ENCODE assay signal across 17 cellular contexts in genomic region chr14:33539918-33540357, GRCh38.
DNase-seq lines count a peak whose midpoint lies in the region; ATAC-seq and TF ChIP-seq lines count a peak whose summit lies in the region.
"Had no signal": no experiment of that assay in that cellular context is flagged by ENCODE, and none has a peak within 500 bp of the region (broad histone marks: within the 10 kb centered on the region; RNA-seq: fewer than 3 reads in every experiment).

No MANE protein-coding gene starts in this region.

- TF ChIP-seq POLR2A in suprapubic skin (IDR thresholded peaks at IDR 0.05): no peak

- H3K27ac ChIP-seq in dorsolateral prefrontal cortex (peak overlapping the region in 34 of 59 donors; percentile 1 to 67 (median 33)), suprapubic skin (no peak overlapping the region)
- H3K27ac ChIP-seq: PC-9 had no signal

- intact Hi-C loops in dorsolateral prefrontal cortex (cut with DNase I): no loop called here

- H3K4me3 ChIP-seq in adipocyte (ENCODE audit: low read length): no peak overlapping the region
- H3K4me3 ChIP-seq in dorsolateral prefrontal cortex: peak overlapping the region in 1 of 59 donors; percentile 8
- no peak overlapping the region for H3K4me3 ChIP-seq in suprapubic skin
- H3K4me3 ChIP-seq: K562, PC-9 had no signal

- peak; percentile 9 for DNase-seq in adipocyte (ENCODE audit: low read depth)
- DNase-seq in dorsolateral prefrontal cortex: no peak
- peak; percentile 85 to 89 for DNase-seq in lung microvascular endothelial cell (ENCODE audit: low read depth in 2 of 2)
- no peak for DNase-seq in COLO668 (lab: John Stamatoyannopoulos, UW; ENCODE audit: unreplicated experiment)
- DNase-seq in suprapubic skin (ENCODE audit: low spot score in 2 of 2): no peak
- no peak for DNase-seq in NCI-H1436 (lab: John Stamatoyannopoulos, UW)
- DNase-seq: Caco-2, DMS153, HCEC 1CT, NCI-H1436 treated with DMSO at 0.1 percent for 48 hours, NCI-H2029 treated with DMSO at 0.1 percent for 48 hours, NCI-H2171 treated with DMSO at 0.1 percent for 48 hours, NCI-H446 treated with DMSO at 0.1 percent for 48 hours, PC-9 had no signal

- peak; percentile 29 for ATAC-seq in GM18909 (IDR thresholded peaks at IDR 0.05; ENCODE audit: poor library complexity, unreplicated experiment)
- ATAC-seq in GM21367 (IDR thresholded peaks at IDR 0.05; ENCODE audit: unreplicated experiment): no peak
- ATAC-seq: K562 had no signal

- H3K27me3 ChIP-seq in adipocyte (replicated peaks; ENCODE audit: control insufficient read depth, insufficient read depth, low read length) (no peaks in the 10 kb centered on the region), dorsolateral prefrontal cortex (no peaks in the 10 kb centered on the region), suprapubic skin (no peaks in the 10 kb centered on the region)

- no peaks in the 10 kb centered on the region for H3K9me3 ChIP-seq in adipocyte (ENCODE audit: control insufficient read depth, low read length)
- H3K9me3 ChIP-seq in suprapubic skin: no peaks in the 10 kb centered on the region
- H3K9me3 ChIP-seq: Caco-2 had no signal

- no peak for TF ChIP-seq EP300 in suprapubic skin (IDR thresholded peaks at IDR 0.05)

- 71% methylated on average over 3 of the region's 3 CpGs for WGBS in suprapubic skin

- H3K4me1 ChIP-seq in adipocyte (ENCODE audit: control insufficient read depth, insufficient read depth, low read length) (no peaks in the 10 kb centered on the region), suprapubic skin (peaks cover 3% of the 10 kb centered on the region)
- H3K4me1 ChIP-seq: Caco-2 had no signal

- no peak overlapping the region for H3K9ac ChIP-seq in adipocyte (ENCODE audit: low read length)

- TF ChIP-seq CTCF in dorsolateral prefrontal cortex (IDR thresholded peaks at IDR 0.05 in 54 of 56, conservative IDR thresholded peaks at IDR 0.05 in 2 of 56; ENCODE audit: low read depth in 1 of 56, partially characterized antibody in 56 of 56) (no peak), suprapubic skin (IDR thresholded peaks at IDR 0.05) (no peak)

- no peaks in the 10 kb centered on the region for H3K36me3 ChIP-seq in adipocyte (ENCODE audit: control insufficient read depth, insufficient read depth, low read length, severe bottlenecking)
- H3K36me3 ChIP-seq in suprapubic skin: no peaks in the 10 kb centered on the region

Comparison
In these comparisons a context has a peak if more than half of its experiments do, and no peak if none do; other contexts are left out.
1. DNase-seq: peak in adipocyte (single experiment) and lung microvascular endothelial cell (2 of 2); none in dorsolateral prefrontal cortex (0 of 10), COLO668 (single experiment), suprapubic skin (0 of 2) and NCI-H1436 (single experiment).